15 cellular contexts compared by ENCODE assay signal in the genomic region with DNA sequence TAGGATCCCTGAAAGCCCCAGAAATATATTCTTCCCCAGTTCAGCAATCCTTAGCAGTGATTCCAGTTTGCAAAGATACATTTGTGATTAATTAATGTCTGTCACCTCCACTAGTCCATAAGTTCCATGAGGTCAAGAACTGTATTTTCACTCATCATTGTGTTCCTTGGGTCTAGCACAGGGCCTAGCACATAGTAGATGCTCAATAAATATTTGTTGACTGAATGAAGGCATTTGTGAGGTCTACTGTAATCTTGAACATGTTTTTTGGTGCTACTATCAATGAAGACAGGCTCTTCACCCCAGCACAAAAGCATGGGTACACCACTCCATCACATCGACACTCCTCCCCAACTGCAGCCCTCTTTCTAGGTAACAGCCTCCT. TPM values are rescaled to one million over a fixed set of nuclear protein-coding genes. Genes with fewer than 3 reads are reported as not detected.
DNase-seq lines count a peak whose midpoint lies in the region; ATAC-seq and TF ChIP-seq lines count a peak whose summit lies in the region.
"Had no signal": no experiment of that assay in that cellular context is flagged by ENCODE, and none has a peak within 500 bp of the region (broad histone marks: within the 10 kb centered on the region; RNA-seq: fewer than 3 reads in every experiment).

No MANE protein-coding gene starts in this region.

- no peaks in the 10 kb centered on the region for H3K9me3 Mint-ChIP-seq in CD8-positive, alpha-beta T cell
- H3K9me3 Mint-ChIP-seq in WTC11 (no peaks in the 10 kb centered on the region), endothelial cell (ENCODE audit: unreplicated experiment) (no peaks in the 10 kb centered on the region), nephron (no peaks in the 10 kb centered on the region)
- H3K9me3 Mint-ChIP-seq: CD8-positive, alpha-beta memory T cell; IgD-negative memory B cell had no signal

- no peak for TF ChIP-seq CTCF in CD8-positive, alpha-beta T cell (IDR thresholded peaks at IDR 0.05)
- TF ChIP-seq CTCF in WTC11 (IDR thresholded peaks at IDR 0.05) (no peak), endothelial cell (IDR thresholded peaks at IDR 0.05; ENCODE audit: unreplicated experiment) (no peak), nephron (IDR thresholded peaks at IDR 0.05; ENCODE audit: unreplicated experiment in 3 of 3) (no peak), vagina (IDR thresholded peaks at IDR 0.05) (no peak)

- H3K4me1 Mint-ChIP-seq in CD8-positive, alpha-beta T cell (ENCODE audit: low read depth) = peaks cover 18% of the 10 kb centered on the region
- peaks cover 19% of the 10 kb centered on the region for H3K4me1 Mint-ChIP-seq in WTC11
- H3K4me1 Mint-ChIP-seq in endothelial cell (ENCODE audit: unreplicated experiment) = peaks cover 11% of the 10 kb centered on the region
- H3K4me1 Mint-ChIP-seq in nephron = no peaks in the 10 kb centered on the region

- no peaks in the 10 kb centered on the region for H3K9me3 ChIP-seq in CD8-positive, alpha-beta T cell (ENCODE audit: low read length)
- no peaks in the 10 kb centered on the region for H3K9me3 ChIP-seq in vagina
- H3K9me3 ChIP-seq: BE2C had no signal

- H3K36me3 Mint-ChIP-seq in CD8-positive, alpha-beta T cell = no peaks in the 10 kb centered on the region
- H3K36me3 Mint-ChIP-seq in WTC11 (no peaks in the 10 kb centered on the region), endothelial cell (ENCODE audit: low read depth, unreplicated experiment) (peaks cover 4% of the 10 kb centered on the region), nephron (ENCODE audit: low read depth) (no peaks in the 10 kb centered on the region)
- H3K36me3 Mint-ChIP-seq: CD8-positive, alpha-beta memory T cell had no signal

- no peak overlapping the region for H3K27ac Mint-ChIP-seq in CD8-positive, alpha-beta T cell
- no peak overlapping the region for H3K27ac Mint-ChIP-seq in WTC11
- no peak overlapping the region for H3K27ac Mint-ChIP-seq in endothelial cell (ENCODE audit: unreplicated experiment)
- H3K27ac Mint-ChIP-seq in nephron = no peak overlapping the region
- H3K27ac Mint-ChIP-seq: IgD-negative memory B cell had no signal

- H3K36me3 ChIP-seq in CD8-positive, alpha-beta T cell (ENCODE audit: insufficient read depth, low read length) = no peaks in the 10 kb centered on the region
- no peaks in the 10 kb centered on the region for H3K36me3 ChIP-seq in vagina
- H3K36me3 ChIP-seq: BE2C had no signal

- H3K4me3 ChIP-seq in CD8-positive, alpha-beta T cell (ENCODE audit: low read depth, low read length) = no peak overlapping the region
- H3K4me3 ChIP-seq in vagina = no peak overlapping the region
- H3K4me3 ChIP-seq: GM23248 had no signal

- H3K27ac ChIP-seq in CD8-positive, alpha-beta T cell (ENCODE audit: low read depth, low read length) = no peak overlapping the region
- no peak overlapping the region for H3K27ac ChIP-seq in vagina
- H3K27ac ChIP-seq: C4-2B, GM23248 had no signal

- H3K4me1 ChIP-seq in CD8-positive, alpha-beta T cell (ENCODE audit: insufficient read depth, low read length) = peaks cover 13% of the 10 kb centered on the region
- H3K4me1 ChIP-seq in vagina = peaks cover 14% of the 10 kb centered on the region

- H3K4me3 Mint-ChIP-seq in CD8-positive, alpha-beta T cell = peak overlapping the region; percentile 26
- H3K4me3 Mint-ChIP-seq in WTC11 (peak overlapping the region; percentile 76), endothelial cell (ENCODE audit: unreplicated experiment) (peak overlapping the region; percentile 93), nephron (peak overlapping the region; percentile 39 to 46 (median 42))

- intact Hi-C loops in CD8-positive, alpha-beta T cell (cut with DNase I, micrococcal nuclease) = no loop called here
- intact Hi-C loops in vagina (cut with DNase I) = no loop called here

- no peak for DNase-seq in CD8-positive, alpha-beta T cell
- DNase-seq in WTC11 (ENCODE audit: low spot score) (no peak), endothelial cell (ENCODE audit: low spot score) (no peak), NCI-H1694 treated with DMSO at 0.1 percent for 48 hours (lab: John Stamatoyannopoulos, UW) (no peak), activated T-cell treated with anti-CD3 and anti-CD28 coated beads for 4 hours (no peak), vagina (ENCODE audit: extremely low spot score in 2 of 2) (no peak)
- DNase-seq: BE2C; CD8-positive, alpha-beta memory T cell; GM23248 had no signal

- POLR2A ChIA-PET in CD8-positive, alpha-beta T cell (lab: Charles Lee) = no interaction called here
- POLR2A ChIA-PET in WTC11 (lab: Charles Lee) = no interaction called here

- ATAC-seq in CD8-positive, alpha-beta T cell = no peak
- ATAC-seq in WTC11 (no peak), HG03097 (IDR thresholded peaks at IDR 0.05; ENCODE audit: low FRiP score, unreplicated experiment) (no peak)

- CTCF ChIA-PET in CD8-positive, alpha-beta T cell (lab: Charles Lee) = no interaction called here
- CTCF ChIA-PET in WTC11 (lab: Charles Lee) = interaction anchor here (1.2 to 2.1 kb wide), 7 partner anchors 30 to 196 kb away, joined by 4 to 17 read pairs (median 6); no protein-coding TSS in a partner anchor

- no peak for TF ChIP-seq POLR2A in vagina (IDR thresholded peaks at IDR 0.05)

- peaks cover 75% of the 10 kb centered on the region for H3K27me3 Mint-ChIP-seq in CD8-positive, alpha-beta T cell (ENCODE audit: low read depth)
- H3K27me3 Mint-ChIP-seq in WTC11 (ENCODE audit: low read depth) = peaks cover 100% of the 10 kb centered on the region
- peaks cover 34% of the 10 kb centered on the region for H3K27me3 Mint-ChIP-seq in endothelial cell (ENCODE audit: unreplicated experiment)
- H3K27me3 Mint-ChIP-seq in nephron (ENCODE audit: low read depth) = peaks cover 98% of the 10 kb centered on the region

- H3K27me3 ChIP-seq in CD8-positive, alpha-beta T cell (ENCODE audit: insufficient read depth, low read length) = peaks cover 24% of the 10 kb centered on the region
- H3K27me3 ChIP-seq in vagina = no peaks in the 10 kb centered on the region
- H3K27me3 ChIP-seq: BE2C had no signal

TF ChIP-seq in WTC11, 78 proteins besides CTCF, POLR2A, EP300 and RAD21 (continues in another document):
- TF ChIP-seq, protein P1, sequence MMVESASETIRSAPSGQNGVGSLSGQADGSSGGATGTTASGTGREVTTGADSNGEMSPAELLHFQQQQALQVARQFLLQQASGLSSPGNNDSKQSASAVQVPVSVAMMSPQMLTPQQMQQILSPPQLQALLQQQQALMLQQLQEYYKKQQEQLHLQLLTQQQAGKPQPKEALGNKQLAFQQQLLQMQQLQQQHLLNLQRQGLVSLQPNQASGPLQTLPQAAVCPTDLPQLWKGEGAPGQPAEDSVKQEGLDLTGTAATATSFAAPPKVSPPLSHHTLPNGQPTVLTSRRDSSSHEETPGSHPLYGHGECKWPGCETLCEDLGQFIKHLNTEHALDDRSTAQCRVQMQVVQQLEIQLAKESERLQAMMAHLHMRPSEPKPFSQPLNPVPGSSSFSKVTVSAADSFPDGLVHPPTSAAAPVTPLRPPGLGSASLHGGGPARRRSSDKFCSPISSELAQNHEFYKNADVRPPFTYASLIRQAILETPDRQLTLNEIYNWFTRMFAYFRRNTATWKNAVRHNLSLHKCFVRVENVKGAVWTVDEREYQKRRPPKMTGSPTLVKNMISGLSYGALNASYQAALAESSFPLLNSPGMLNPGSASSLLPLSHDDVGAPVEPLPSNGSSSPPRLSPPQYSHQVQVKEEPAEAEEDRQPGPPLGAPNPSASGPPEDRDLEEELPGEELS (CRISPR knock-in tag; IDR thresholded peaks at IDR 0.05) = no peak
- no peak for TF ChIP-seq ZNF317 (CRISPR knock-in tag; IDR thresholded peaks at IDR 0.05; ENCODE audit: borderline replicate concordance, low read depth)
- no peak for TF ChIP-seq ATF2 (CRISPR knock-in tag; IDR thresholded peaks at IDR 0.05; ENCODE audit: borderline replicate concordance, low read depth)
- no peak for TF ChIP-seq IRF2 (CRISPR knock-in tag; IDR thresholded peaks at IDR 0.05; ENCODE audit: borderline replicate concordance, low read depth)
- TF ChIP-seq, protein P2, sequence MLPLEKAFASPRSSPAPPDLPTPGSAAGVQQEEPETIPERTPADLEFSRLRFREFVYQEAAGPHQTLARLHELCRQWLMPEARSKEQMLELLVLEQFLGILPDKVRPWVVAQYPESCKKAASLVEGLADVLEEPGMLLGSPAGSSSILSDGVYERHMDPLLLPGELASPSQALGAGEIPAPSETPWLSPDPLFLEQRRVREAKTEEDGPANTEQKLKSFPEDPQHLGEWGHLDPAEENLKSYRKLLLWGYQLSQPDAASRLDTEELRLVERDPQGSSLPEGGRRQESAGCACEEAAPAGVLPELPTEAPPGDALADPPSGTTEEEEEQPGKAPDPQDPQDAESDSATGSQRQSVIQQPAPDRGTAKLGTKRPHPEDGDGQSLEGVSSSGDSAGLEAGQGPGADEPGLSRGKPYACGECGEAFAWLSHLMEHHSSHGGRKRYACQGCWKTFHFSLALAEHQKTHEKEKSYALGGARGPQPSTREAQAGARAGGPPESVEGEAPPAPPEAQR (CRISPR knock-in tag; IDR thresholded peaks at IDR 0.05) = no peak
- no peak for TF ChIP-seq ZNF219 (CRISPR knock-in tag; IDR thresholded peaks at IDR 0.05; ENCODE audit: borderline replicate concordance)
- no peak for TF ChIP-seq SMAD3 (CRISPR knock-in tag; IDR thresholded peaks at IDR 0.05; ENCODE audit: borderline replicate concordance)
- TF ChIP-seq E2F4 (CRISPR knock-in tag; IDR thresholded peaks at IDR 0.05; ENCODE audit: borderline replicate concordance, low read depth) = no peak
- no peak for TF ChIP-seq GTF2I (CRISPR knock-in tag; conservative IDR thresholded peaks at IDR 0.05)

RNA-seq across cellular contexts. Expression of gene PAX2, which starts 30.8 kb away (rescaled TPM):
- not detected for total RNA-seq in CD8-positive, alpha-beta T cell
- 0.09 to 0.21 TPM in 2 of 3 replicates, not detected in the other for total RNA-seq in WTC11 (2021)
- 17.4 TPM for total RNA-seq in endothelial cell (ENCODE audit: unreplicated experiment)
- not detected for total RNA-seq in vagina
- total RNA-seq: Daoy, GM23248, HT-29 had no signal

Comparison
In these comparisons a context has a peak if more than half of its experiments do, and no peak if none do; other contexts are left out.
1. H3K4me3 Mint-ChIP-seq: peak in every context shown above with its lines; median percentile 93 in endothelial cell; 76 in WTC11; 42 in nephron; 26 in CD8-positive, alpha-beta T cell.
2. RNA of gene PAX2, which starts 30.8 kb away (total RNA-seq): 17.4 TPM in endothelial cell (single experiment); 0.09 to 0.21 TPM in WTC11, not detected in CD8-positive, alpha-beta T cell and not detected in vagina (single experiment); every median in the first group is over 10 times any median in the second.